ENCODE assay signal across 10 cellular contexts in genomic region chr22:35315855-35316745, GRCh38. TPM values are rescaled to one million over a fixed set of nuclear protein-coding genes. Genes with fewer than 3 reads are reported as not detected.
DNase-seq lines count a peak whose midpoint lies in the region; ATAC-seq and TF ChIP-seq lines count a peak whose summit lies in the region.
"Had no signal": no experiment of that assay in that cellular context is flagged by ENCODE, and none has a peak within 500 bp of the region (broad histone marks: within the 10 kb centered on the region; RNA-seq: fewer than 3 reads in every experiment).

No MANE protein-coding gene starts in this region.

- ATAC-seq in left cardiac atrium (peak; percentile 72 to 83), GM18502 (IDR thresholded peaks at IDR 0.05; ENCODE audit: poor library complexity, unreplicated experiment) (no peak), GM21528 (IDR thresholded peaks at IDR 0.05; ENCODE audit: low FRiP score, unreplicated experiment) (no peak), GM21717 (IDR thresholded peaks at IDR 0.05; ENCODE audit: unreplicated experiment) (no peak)
- ATAC-seq: HCT116 had no signal

- DNase-seq in NCI-H128 (lab: John Stamatoyannopoulos, UW; ENCODE audit: unreplicated experiment) (peak; percentile 53), PC-9 (no peak), left cardiac atrium (peak; percentile 72)
- DNase-seq: activated CD8-positive, alpha-beta memory T cell treated with anti-CD3 and anti-CD28 coated beads, Interleukin-2, amount 50 U/mL, for 4 hours; NCI-H748 treated with DMSO at 0.1 percent for 48 hours had no signal

- H3K4me3 ChIP-seq in PC-9 (no peak overlapping the region), subcutaneous abdominal adipose tissue (ENCODE audit: low read depth in 1 of 5, low read length in 5 of 5) (peak overlapping the region in 1 of 5 donors; percentile 12)

- intact Hi-C loops in PC-9 (cut with micrococcal nuclease; ENCODE audit: unreplicated experiment): no loop called here
- intact Hi-C loops in left cardiac atrium (cut with DNase I): no loop called here

- H3K36me3 ChIP-seq in PC-9 (ENCODE audit: low read depth): no peaks in the 10 kb centered on the region; the same call in 1 of the 2 replicates
- H3K36me3 ChIP-seq in subcutaneous abdominal adipose tissue (ENCODE audit: control insufficient read depth in 5 of 5, insufficient read depth in 5 of 5, low read length in 5 of 5): peaks cover 0 to 55% (median 38%) of the 10 kb centered on the region in 5 donors

- H3K4me2 ChIP-seq in PC-9: peak overlapping the region; percentile 57

- H3K9ac ChIP-seq in subcutaneous abdominal adipose tissue (ENCODE audit: low read length in 5 of 5): no peak overlapping the region

- no peak for TF ChIP-seq CTCF in PC-9 (conservative IDR thresholded peaks at IDR 0.05)

- H3K4me1 ChIP-seq in PC-9 (replicated peaks; ENCODE audit: insufficient read depth) (peaks cover 49% of the 10 kb centered on the region), subcutaneous abdominal adipose tissue (ENCODE audit: control insufficient read depth in 5 of 5, insufficient read depth in 5 of 5, low read length in 5 of 5) (peaks cover 6 to 42% (median 33%) of the 10 kb centered on the region in 5 donors)

- POLR2A ChIA-PET in PC-9 (lab: Charles Lee; ENCODE audit: unreplicated experiment): interaction anchor here (2.3 kb wide), 1 partner anchor 16 kb away, joined by 8 read pairs; the partner anchor contains the start of gene TOM1

- H3K9me3 ChIP-seq in PC-9 (ENCODE audit: insufficient read depth, low read depth) (no peaks in the 10 kb centered on the region), subcutaneous abdominal adipose tissue (ENCODE audit: control insufficient read depth in 5 of 5, low read length in 5 of 5) (no peaks in the 10 kb centered on the region)

- BruUV-seq in PC-9 (replicated peaks; lab: Mats Ljungman, UMichigan): no TSS peak

- no peaks in the 10 kb centered on the region for H4K20me1 ChIP-seq in PC-9 (ENCODE audit: insufficient read depth)

- CTCF ChIA-PET in PC-9 (lab: Charles Lee): no interaction called here

- H3K27ac ChIP-seq in PC-9: peak overlapping the region; percentile 74
- peak overlapping the region; percentile 24 for H3K27ac ChIP-seq in subcutaneous abdominal adipose tissue (ENCODE audit: low read depth, low read length)

- no peak overlapping the region for H2AFZ ChIP-seq in PC-9

- no peaks in the 10 kb centered on the region for H3K27me3 ChIP-seq in PC-9 (ENCODE audit: insufficient read depth, low read depth)
- H3K27me3 ChIP-seq in subcutaneous abdominal adipose tissue (ENCODE audit: control insufficient read depth in 5 of 5, insufficient read depth in 4 of 5, low read length in 5 of 5): no peaks in the 10 kb centered on the region

- peaks cover 51% of the 10 kb centered on the region for H3F3A ChIP-seq in PC-9 (ENCODE audit: insufficient read depth, low read depth)

- no peaks in the 10 kb centered on the region for H3K9me2 ChIP-seq in PC-9 (ENCODE audit: insufficient read depth)

- peaks cover 57% of the 10 kb centered on the region for H3K79me2 ChIP-seq in PC-9 (ENCODE audit: low read depth)

RNA-seq across cellular contexts. Expression of gene TOM1, which starts 16.4 kb away (rescaled TPM):
- total RNA-seq in PC-9 (2021): 43.6 and 45.1 TPM in 2 replicates
- total RNA-seq in left cardiac atrium: 10 to 100 TPM; 45.1 to 57.9 TPM

RNA-seq across cellular contexts. Expression of gene HMGXB4, which starts 58.8 kb away (rescaled TPM):
- 29.2 and 31.1 TPM in 2 replicates for total RNA-seq in PC-9 (2021)
- 10 to 100 TPM in 1 of 2 donors, 1 to 10 TPM in 1; 8.8 to 10.3 TPM for total RNA-seq in left cardiac atrium

Comparison
In these comparisons a context has a peak if more than half of its experiments do, and no peak if none do; other contexts are left out.
1. DNase-seq: peak in NCI-H128 (single experiment) and left cardiac atrium (single experiment); none in PC-9 (0 of 2).
2. ATAC-seq: peak in left cardiac atrium (2 of 2); none in GM18502 (single experiment), GM21528 (single experiment) and GM21717 (single experiment).